In the genomic region with DNA sequence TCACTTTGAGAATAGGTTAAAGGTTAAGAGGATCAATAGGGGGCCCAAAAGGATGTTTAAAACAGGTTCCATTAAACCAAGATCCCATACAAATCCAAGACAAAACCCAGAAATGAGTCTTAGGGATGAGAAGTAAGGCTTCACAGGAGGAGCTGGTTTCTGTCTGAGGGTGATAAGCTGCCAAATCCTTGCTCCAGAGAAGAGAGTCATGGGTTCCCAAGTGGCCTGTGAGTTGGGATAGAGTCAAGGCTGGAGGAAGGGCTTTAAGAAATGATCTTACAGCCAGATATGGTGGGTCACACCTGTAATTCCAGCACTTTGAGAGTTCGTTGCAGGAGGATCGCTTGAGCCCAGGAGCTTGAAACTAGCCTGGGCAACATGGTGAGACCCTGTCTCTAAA, we compare ENCODE assay signal across 14 cellular contexts. TPM values are rescaled to one million over a fixed set of nuclear protein-coding genes. Genes with fewer than 3 reads are reported as not detected.
DNase-seq lines count a peak whose midpoint lies in the region; ATAC-seq, FAIRE-seq and TF ChIP-seq lines count a peak whose summit lies in the region.
"Had no signal": no experiment of that assay in that cellular context is flagged by ENCODE, and none has a peak within 500 bp of the region (broad histone marks: within the 10 kb centered on the region; RNA-seq: fewer than 3 reads in every experiment).

No MANE protein-coding gene starts in this region.

- ATAC-seq in right lobe of liver (no peak), HepG2 (no peak), foreskin keratinocyte (no peak)

- peaks cover 5% of the 10 kb centered on the region for H3K9me3 Mint-ChIP-seq in neural progenitor cell
- H3K9me3 Mint-ChIP-seq: CD4-positive, CD25-positive, alpha-beta regulatory T cell; H9 had no signal

- peaks cover 14% of the 10 kb centered on the region for H3F3A ChIP-seq in neural progenitor cell (ENCODE audit: low read depth)

- no peak overlapping the region for H3K4me3 ChIP-seq in right lobe of liver
- no peak overlapping the region for H3K4me3 ChIP-seq in HepG2 (replicated peaks in 1 of 3; ENCODE audit: insufficient read depth in 1 of 3, low read depth in 2 of 3, low read length in 3 of 3)
- no peak overlapping the region for H3K4me3 ChIP-seq in fibroblast of the aortic adventitia (ENCODE audit: low read depth, low read length)
- no peak overlapping the region for H3K4me3 ChIP-seq in neural progenitor cell
- H3K4me3 ChIP-seq in uterus, result no peak overlapping the region
- H3K4me3 ChIP-seq in tibial artery, result no peak overlapping the region
- H3K4me3 ChIP-seq: BLaER1 treated with 17β-estradiol and CSF1 and Interleukin-3, amounts not matched to agents 10 nM and 100 nM had no signal

- no peak for FAIRE-seq in HepG2 (lab: Jason Lieb, UNC)

- intact Hi-C loops in right lobe of liver (cut with DNase I) (no loop called here), HepG2 (cut with micrococcal nuclease; ENCODE audit: unreplicated experiment) (no loop called here), uterus (cut with DNase I; ENCODE audit: low total_unique reads) (no loop called here), tibial artery (cut with DNase I; ENCODE audit: low total_unique reads) (no loop called here)

- H3K4me1 ChIP-seq in right lobe of liver (no peaks in the 10 kb centered on the region), HepG2 (ENCODE audit: insufficient read depth, low read length) (no peaks in the 10 kb centered on the region), neural progenitor cell (peaks cover 34% of the 10 kb centered on the region), uterus (peaks cover 16 to 19% of the 10 kb centered on the region in 2 donors), foreskin keratinocyte (peaks cover 4% of the 10 kb centered on the region), tibial artery (peaks cover 0 to 49% (median 33%) of the 10 kb centered on the region in 4 donors)

- H3K79me2 ChIP-seq in HepG2 (ENCODE audit: insufficient read depth, low read length) (no peaks in the 10 kb centered on the region), neural progenitor cell (ENCODE audit: low read depth) (no peaks in the 10 kb centered on the region)

- no peak for TF ChIP-seq RAD21 in HepG2 (CRISPR knock-in tag; IDR thresholded peaks at IDR 0.05)

- no peak overlapping the region for H3K4me2 ChIP-seq in HepG2 (ENCODE audit: low read depth, low read length)
- no peak overlapping the region for H3K4me2 ChIP-seq in neural progenitor cell

- no peaks in the 10 kb centered on the region for H4K20me1 ChIP-seq in HepG2 (ENCODE audit: insufficient read depth, low read length)
- no peaks in the 10 kb centered on the region for H4K20me1 ChIP-seq in neural progenitor cell (ENCODE audit: low read depth)
- H4K20me1 ChIP-seq: BLaER1 treated with 17β-estradiol and CSF1 and Interleukin-3, amounts not matched to agents 10 nM and 100 nM had no signal

- H3K27ac ChIP-seq in right lobe of liver, result peak overlapping the region in 2 of 3 donors; percentile 15 to 73
- no peak overlapping the region for H3K27ac ChIP-seq in HepG2 (ENCODE audit: extremely low read length, insufficient read depth, low read length)
- H3K27ac ChIP-seq in neural progenitor cell, result no peak overlapping the region
- peak overlapping the region; percentile 31 to 83 for H3K27ac ChIP-seq in uterus
- no peak overlapping the region for H3K27ac ChIP-seq in foreskin keratinocyte
- H3K27ac ChIP-seq in tibial artery, result no peak overlapping the region

- in situ Hi-C loops in HepG2 (cut with HindIII; ENCODE audit: extremely low pct_ligation_motif_present, low pct_unique_long_range_greater_than_20kb), result no loop called here

- H3K27ac Mint-ChIP-seq in neural progenitor cell, result no peak overlapping the region
- H3K27ac Mint-ChIP-seq: H9 had no signal

- TF ChIP-seq CTCF in right lobe of liver (IDR thresholded peaks at IDR 0.05), result no peak
- no peak for TF ChIP-seq CTCF in HepG2 (CRISPR knock-in tag; IDR thresholded peaks at IDR 0.05)
- no peak for TF ChIP-seq CTCF in fibroblast of the aortic adventitia (IDR thresholded peaks at IDR 0.05; ENCODE audit: insufficient read depth, low read length)
- TF ChIP-seq CTCF in neural progenitor cell (IDR thresholded peaks at IDR 0.05), result no peak
- TF ChIP-seq CTCF in uterus (IDR thresholded peaks at IDR 0.05), result no peak
- TF ChIP-seq CTCF in foreskin keratinocyte (conservative IDR thresholded peaks at IDR 0.05), result no peak
- no peak for TF ChIP-seq CTCF in tibial artery (IDR thresholded peaks at IDR 0.05)

- H3K4me3 Mint-ChIP-seq in neural progenitor cell, result peak overlapping the region; percentile 18
- H3K4me3 Mint-ChIP-seq: CD4-positive, CD25-positive, alpha-beta regulatory T cell; H9 had no signal

- POLR2A ChIA-PET in HepG2 (lab: Yijun Ruan, JAX), result no interaction called here

- peaks cover 57% of the 10 kb centered on the region for H3K4me1 Mint-ChIP-seq in neural progenitor cell

- no peak for TF ChIP-seq POLR2A in right lobe of liver (IDR thresholded peaks at IDR 0.05)
- no peak for TF ChIP-seq POLR2A in HepG2 (IDR thresholded peaks at IDR 0.05; ENCODE audit: insufficient read depth in 1 of 2, low read depth in 2 of 2, low read length in 2 of 2)
- TF ChIP-seq POLR2A in uterus (IDR thresholded peaks at IDR 0.05), result no peak

- DNase-seq in right lobe of liver (no peak), HepG2 (ENCODE audit: low spot score) (no peak), fibroblast of the aortic adventitia (ENCODE audit: low read depth) (peak; percentile 25), neural progenitor cell (ENCODE audit: low spot score) (no peak), uterus (no peak), foreskin keratinocyte (no peak), tibial artery (no peak), NCI-H187 (lab: John Stamatoyannopoulos, UW) (no peak)
- DNase-seq: ACHN; CD4-positive, CD25-positive, alpha-beta regulatory T cell; DMS53; GF-D8; H9 had no signal

- H3K27me3 ChIP-seq in right lobe of liver, result no peaks in the 10 kb centered on the region
- H3K27me3 ChIP-seq in HepG2 (ENCODE audit: control insufficient read depth in 1 of 2, insufficient read depth in 2 of 2, low read length in 2 of 2), result peaks cover 0 to 16% of the 10 kb centered on the region in 2 experiments; a peak in 2 of 5 replicates
- H3K27me3 ChIP-seq in neural progenitor cell, result no peaks in the 10 kb centered on the region
- no peaks in the 10 kb centered on the region for H3K27me3 ChIP-seq in uterus
- peaks cover 32% of the 10 kb centered on the region for H3K27me3 ChIP-seq in foreskin keratinocyte
- no peaks in the 10 kb centered on the region for H3K27me3 ChIP-seq in tibial artery
- H3K27me3 ChIP-seq: BLaER1 treated with 17β-estradiol and CSF1 and Interleukin-3, amounts not matched to agents 10 nM and 100 nM had no signal

- 100% methylated on average over 2 of the region's 2 CpGs for WGBS in right lobe of liver (ENCODE audit: insufficient coverage, low coverage, low lambda C conversion rate, missing lambda C conversion rate)
- 33% methylated on average over 2 of the region's 2 CpGs for WGBS in HepG2 (ENCODE audit: low lambda C conversion rate)

- TF ChIP-seq EP300 in HepG2 (IDR thresholded peaks at IDR 0.05; ENCODE audit: low read depth in 2 of 2, low read length in 2 of 2), result no peak
- TF ChIP-seq EP300 in HepG2 (CRISPR knock-in tag; IDR thresholded peaks at IDR 0.05; ENCODE audit: borderline replicate concordance), result no peak

- H3K9me3 ChIP-seq in right lobe of liver (no peaks in the 10 kb centered on the region), HepG2 (ENCODE audit: low read length) (no peaks in the 10 kb centered on the region), neural progenitor cell (ENCODE audit: low read depth) (no peaks in the 10 kb centered on the region), uterus (no peaks in the 10 kb centered on the region), tibial artery (no peaks in the 10 kb centered on the region)
- H3K9me3 ChIP-seq: BLaER1 treated with 17β-estradiol and CSF1 and Interleukin-3, amounts not matched to agents 10 nM and 100 nM had no signal

- no peak overlapping the region for H3K9ac ChIP-seq in HepG2 (ENCODE audit: insufficient read depth, low read depth, low read length)
- no peak overlapping the region for H3K9ac ChIP-seq in neural progenitor cell
- H3K9ac ChIP-seq: BLaER1 treated with 17β-estradiol and CSF1 and Interleukin-3, amounts not matched to agents 10 nM and 100 nM had no signal

- H3K27me3 Mint-ChIP-seq in neural progenitor cell (ENCODE audit: insufficient read depth, low read depth), result peaks cover 6% of the 10 kb centered on the region
- H3K27me3 Mint-ChIP-seq: CD4-positive, CD25-positive, alpha-beta regulatory T cell had no signal

- CTCF ChIA-PET in HepG2 (lab: Yijun Ruan, JAX; ENCODE audit: low intra/inter-chr PET ratio, low total read pairs), result no interaction called here

- H3K36me3 Mint-ChIP-seq in neural progenitor cell, result no peaks in the 10 kb centered on the region

- H3K36me3 ChIP-seq in right lobe of liver (no peaks in the 10 kb centered on the region), HepG2 (replicated peaks in 1 of 2; ENCODE audit: control insufficient read depth in 1 of 2, insufficient read depth in 2 of 2, low read length in 2 of 2) (no peaks in the 10 kb centered on the region), neural progenitor cell (no peaks in the 10 kb centered on the region), uterus (no peaks in the 10 kb centered on the region), tibial artery (no peaks in the 10 kb centered on the region)
- H3K36me3 ChIP-seq: BLaER1 treated with 17β-estradiol and CSF1 and Interleukin-3, amounts not matched to agents 10 nM and 100 nM had no signal

- BruUV-seq in HepG2 (replicated peaks; lab: Mats Ljungman, UMichigan), result no TSS peak

- no peak overlapping the region for H2AFZ ChIP-seq in HepG2 (ENCODE audit: low read length)
- no peak overlapping the region for H2AFZ ChIP-seq in neural progenitor cell (replicated peaks)

RNA-seq across cellular contexts. Expression of a gene that starts 40.2 kb away (rescaled TPM):
- total RNA-seq in right lobe of liver, result 10 to 100 TPM; 11.1 to 14.0 (median 12.0) TPM
- 25.3 and 28.0 TPM in 2 replicates for total RNA-seq in HepG2 (2016; rRNA removed; fragmentation: Illumina TruSeq; extraction: Trizol)
- total RNA-seq in HepG2 (2016; cell fraction: cytosol; rRNA removed; fragmentation: Illumina TruSeq; extraction: Trizol; ENCODE audit: low read depth), result 80.7 and 82.8 TPM in 2 replicates
- 19.9 and 24.2 TPM in 2 replicates for total RNA-seq in HepG2 (2016; cell fraction: insoluble cytoplasmic fraction; rRNA removed; fragmentation: Illumina TruSeq; extraction: Trizol)
- total RNA-seq in HepG2 (2016; cell fraction: membrane; rRNA removed; fragmentation: Illumina TruSeq; extraction: Trizol), result 18.5 and 22.8 TPM in 2 replicates
- 34.7 and 44.8 TPM in 2 replicates for total RNA-seq in HepG2 (2016; cell fraction: nucleus; rRNA removed; fragmentation: Illumina TruSeq; extraction: Trizol)
- polyA plus RNA-seq in HepG2 (2011; rRNA removed), result 13.5 and 18.0 TPM in 2 replicates
- polyA plus RNA-seq in HepG2 (2011; cell fraction: cytosol; rRNA removed), result 9.8 and 13.3 TPM in 2 replicates
- polyA plus RNA-seq in HepG2 (2011; cell fraction: nucleus; rRNA removed), result 6.6 and 8.6 TPM in 2 replicates
- polyA plus RNA-seq in HepG2 (2012), result 6.9 and 8.2 TPM in 2 replicates
- 0.61 and 0.95 TPM in 2 replicates for polyA plus RNA-seq in HepG2 (2016; cell fraction: cytosol; fragmentation: Illumina TruSeq; extraction: Trizol; ENCODE audit: low read depth)
- polyA plus RNA-seq in HepG2 (2016; cell fraction: insoluble cytoplasmic fraction; fragmentation: Illumina TruSeq; extraction: Trizol; ENCODE audit: low read depth), result 9.0 and 9.3 TPM in 2 replicates
- 1.7 and 2.1 TPM in 2 replicates for polyA plus RNA-seq in HepG2 (2016; cell fraction: membrane; fragmentation: Illumina TruSeq; extraction: Trizol; ENCODE audit: low read depth)
- 17.9 and 20.3 TPM in 2 replicates for polyA plus RNA-seq in HepG2 (2016; cell fraction: nucleus; fragmentation: Illumina TruSeq; extraction: Trizol; ENCODE audit: insufficient read depth, low read depth)
- 32.9 and 35.0 TPM in 2 replicates for polyA minus RNA-seq in HepG2 (2011; rRNA and poly(A)+ RNA removed; ENCODE audit: low replicate concordance)
- 31.9 and 43.3 TPM in 2 replicates for polyA minus RNA-seq in HepG2 (2011; cell fraction: cytosol; rRNA and poly(A)+ RNA removed)
- 48.0 and 49.5 TPM in 2 replicates for polyA minus RNA-seq in HepG2 (2011; cell fraction: nucleus; rRNA and poly(A)+ RNA removed)
- 21.5 and 31.9 TPM in 2 replicates for total RNA-seq in fibroblast of the aortic adventitia (ENCODE audit: low replicate concordance)
- 19.2 and 21.6 TPM in 2 replicates for total RNA-seq in neural progenitor cell (ENCODE audit: low replicate concordance)
- total RNA-seq in uterus, result 100 to 1,000 TPM in 1 of 4 donors, 10 to 100 TPM in 2, under 1 TPM in 1; 0.88 to 116 (median 33.3) TPM
- total RNA-seq in foreskin keratinocyte, result 23.9 and 24.3 TPM in 2 replicates
- 4.9 and 5.5 TPM in 2 replicates for polyA plus RNA-seq in foreskin keratinocyte

Comparison
In these comparisons a context has a peak if more than half of its experiments do, and no peak if none do; other contexts are left out.
1. H3K27ac ChIP-seq: peak in right lobe of liver (2 of 3) and uterus (2 of 2); none in HepG2 (single experiment), neural progenitor cell (single experiment), foreskin keratinocyte (single experiment) and tibial artery (0 of 2).